In genomic region chr1:205321959-205322283, GRCh38 we compare ENCODE assay signal across 1 cellular context.
A peak's percentile ranks its signal among the peaks of the same experiment; 100 is the strongest.
TF ChIP-seq lines count a peak whose summit lies in the region.

No MANE protein-coding gene starts in this region.

TF ChIP-seq in HepG2, 621 proteins besides CTCF, POLR2A, EP300 and RAD21:
- no peak for TF ChIP-seq ZNF496 (CRISPR knock-in tag; IDR thresholded peaks at IDR 0.05; ENCODE audit: insufficient replicate concordance)
- TF ChIP-seq ZEB1 (IDR thresholded peaks at IDR 0.05; ENCODE audit: insufficient replicate concordance, low read depth), result peak; percentile 43
- TF ChIP-seq ZNF136 (CRISPR knock-in tag; IDR thresholded peaks at IDR 0.05; ENCODE audit: low read depth), result 0 out of 2 replicates have a peak, but pooled peaks have one; percentile 11
